11 cellular contexts compared by ENCODE assay signal in the genomic region with DNA sequence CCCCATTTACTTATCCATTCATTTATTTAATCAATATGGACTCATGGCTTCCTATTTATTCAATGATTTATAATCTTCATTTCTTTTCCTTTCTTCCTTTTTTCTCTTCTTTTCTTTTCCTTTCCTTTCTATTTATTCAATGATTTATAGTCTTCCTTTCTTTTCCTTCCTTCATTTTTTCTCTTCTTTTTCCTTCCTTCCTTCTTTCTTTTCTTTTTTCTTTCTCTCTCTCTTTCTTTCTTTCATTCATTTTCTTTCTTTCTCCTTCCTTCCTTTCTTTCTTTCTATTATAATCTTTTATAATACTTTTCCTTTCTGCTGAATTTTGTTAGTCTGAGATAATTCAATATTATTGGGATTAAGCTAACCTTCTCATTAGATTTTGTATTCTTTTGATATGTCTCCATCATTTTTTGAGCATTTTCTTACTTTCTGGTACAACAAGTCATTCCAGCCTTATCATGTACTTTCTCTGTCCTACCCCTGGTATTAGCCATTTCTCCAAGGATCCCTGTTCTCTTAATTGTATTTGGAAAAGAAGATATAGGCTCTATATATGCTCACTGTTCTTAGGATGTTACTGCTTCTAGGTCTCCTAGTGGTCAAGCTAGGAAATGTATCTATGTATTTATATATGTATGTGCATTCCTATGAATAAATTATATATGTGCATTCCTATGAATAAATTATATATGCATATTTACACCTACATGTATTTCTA. TPM values are rescaled to one million over a fixed set of nuclear protein-coding genes. Genes with fewer than 3 reads are reported as not detected.
DNase-seq lines count a peak whose midpoint lies in the region; ATAC-seq, FAIRE-seq and TF ChIP-seq lines count a peak whose summit lies in the region.
"Had no signal": no experiment of that assay in that cellular context is flagged by ENCODE, and none has a peak within 500 bp of the region (broad histone marks: within the 10 kb centered on the region; RNA-seq: fewer than 3 reads in every experiment).

No MANE protein-coding gene starts in this region.

- no peaks in the 10 kb centered on the region for H3K9me2 ChIP-seq in MM.1S (replicated peaks; ENCODE audit: insufficient read depth, low read length)

- H3K27ac Mint-ChIP-seq in progenitor cell of endocrine pancreas (no peak overlapping the region), Calu3 (ENCODE audit: unreplicated experiment) (no peak overlapping the region)

- no peak overlapping the region for H3K27ac ChIP-seq in MM.1S (ENCODE audit: low read length)
- H3K27ac ChIP-seq in K562 (ENCODE audit: extremely low read depth, low read depth, low read length), result no peak overlapping the region
- no peak overlapping the region for H3K27ac ChIP-seq in aorta (ENCODE audit: low read depth in 1 of 2, low read length in 2 of 2)
- H3K27ac ChIP-seq: lower lobe of right lung had no signal

- H3K4me3 Mint-ChIP-seq in progenitor cell of endocrine pancreas (ENCODE audit: low read depth) (no peak overlapping the region), Calu3 (ENCODE audit: low read depth, unreplicated experiment) (no peak overlapping the region)

- TF ChIP-seq RAD21 in K562 (CRISPR knock-in tag; conservative IDR thresholded peaks at IDR 0.05 in 1 of 2, IDR thresholded peaks at IDR 0.05 in 1 of 2), result no peak

- in situ Hi-C loops in K562 (cut with MboI), result no loop called here

- peak; percentile 27; the same call in 1 of the 3 replicates for TF ChIP-seq CTCF in GM12872 (IDR thresholded peaks at IDR 0.05; ENCODE audit: insufficient read depth, low read depth, low read length)
- TF ChIP-seq CTCF in MM.1S (IDR thresholded peaks at IDR 0.05; ENCODE audit: low read length), result peak; percentile 41
- peak in 2 of 3 experiments; percentile 15 to 48; a peak in 2 of 6 replicates for TF ChIP-seq CTCF in K562 (IDR thresholded peaks at IDR 0.05 in 2 of 3, conservative IDR thresholded peaks at IDR 0.05 in 1 of 3; ENCODE audit: insufficient read depth in 2 of 3, low read depth in 1 of 3, low read length in 3 of 3)
- TF ChIP-seq CTCF in progenitor cell of endocrine pancreas (IDR thresholded peaks at IDR 0.05; ENCODE audit: unreplicated experiment), result peak; percentile 57
- no peak for TF ChIP-seq CTCF in Calu3 (IDR thresholded peaks at IDR 0.05; ENCODE audit: unreplicated experiment)

- intact Hi-C loops in K562 (cut with micrococcal nuclease) (no loop called here), aorta (cut with DNase I) (no loop called here), Calu3 (cut with micrococcal nuclease; ENCODE audit: unreplicated experiment) (no loop called here)

- ATAC-seq in K562 (peak; percentile 68; the same call in 2 of the 3 replicates), GM18870 (IDR thresholded peaks at IDR 0.05; ENCODE audit: unreplicated experiment) (no peak), aorta (ENCODE audit: low FRiP score) (no peak)
- ATAC-seq: lower lobe of right lung, right cardiac atrium had no signal

- no TSS peak for BruUV-seq in K562 (replicated peaks; lab: Mats Ljungman, UMichigan)
- no TSS peak for BruUV-seq in Calu3 (replicated peaks; lab: Mats Ljungman, UMichigan)

- H3K9me1 ChIP-seq in K562 (ENCODE audit: control insufficient read depth, insufficient read depth, low read length), result no peaks in the 10 kb centered on the region

- no peak overlapping the region for H3K9ac ChIP-seq in MM.1S (ENCODE audit: low read length)
- no peak overlapping the region for H3K9ac ChIP-seq in K562 (ENCODE audit: insufficient read depth in 1 of 2, low read depth in 2 of 2, low read length in 2 of 2)

- DNase-seq in MM.1S (peak; percentile 19), K562 (ENCODE audit: extremely low read depth in 1 of 4, low spot score in 3 of 4) (no peak), progenitor cell of endocrine pancreas (ENCODE audit: low spot score, unreplicated experiment) (no peak), aorta (no peak), Calu3 (no peak)
- DNase-seq: activated CD8-positive, alpha-beta memory T cell treated with anti-CD3 and anti-CD28 coated beads, Interleukin-2, amount 50 U/mL, for 4 hours; foreskin melanocyte; lower lobe of right lung; right cardiac atrium had no signal

- H3K36me3 Mint-ChIP-seq in progenitor cell of endocrine pancreas (ENCODE audit: insufficient read depth) (peaks cover 4% of the 10 kb centered on the region), Calu3 (ENCODE audit: insufficient read depth, unreplicated experiment) (no peaks in the 10 kb centered on the region)

- no peaks in the 10 kb centered on the region for H3K36me3 ChIP-seq in MM.1S (replicated peaks; ENCODE audit: insufficient read depth, low read length)
- no peaks in the 10 kb centered on the region for H3K36me3 ChIP-seq in K562 (ENCODE audit: control insufficient read depth, insufficient read depth, low read length)
- H3K36me3 ChIP-seq in aorta (ENCODE audit: control insufficient read depth in 1 of 2, insufficient read depth in 2 of 2, low read length in 1 of 2), result no peaks in the 10 kb centered on the region
- H3K36me3 ChIP-seq: lower lobe of right lung had no signal

- TF ChIP-seq EP300 in K562 (IDR thresholded peaks at IDR 0.05; ENCODE audit: low read length), result no peak

- no peak for FAIRE-seq in K562 (lab: Jason Lieb, UNC)

- no peak overlapping the region for H3K4me3 ChIP-seq in MM.1S (ENCODE audit: low read length)
- H3K4me3 ChIP-seq in K562, result no peak overlapping the region
- H3K4me3 ChIP-seq in aorta (ENCODE audit: low read length in 2 of 2), result no peak overlapping the region
- H3K4me3 ChIP-seq: lower lobe of right lung had no signal

- H3K9me3 Mint-ChIP-seq in progenitor cell of endocrine pancreas (ENCODE audit: low read depth) (peaks cover 9% of the 10 kb centered on the region), Calu3 (ENCODE audit: low read depth, unreplicated experiment) (peaks cover 5% of the 10 kb centered on the region)

- no peaks in the 10 kb centered on the region for H3K27me3 ChIP-seq in MM.1S (replicated peaks; ENCODE audit: insufficient read depth, low read length)
- no peaks in the 10 kb centered on the region for H3K27me3 ChIP-seq in K562 (ENCODE audit: control insufficient read depth in 2 of 2, insufficient read depth in 2 of 2, low read length in 2 of 2)
- peaks cover 0 to 3% of the 10 kb centered on the region in 2 donors for H3K27me3 ChIP-seq in aorta (ENCODE audit: control insufficient read depth in 1 of 2, insufficient read depth in 2 of 2, low read length in 1 of 2)

- H2AFZ ChIP-seq in MM.1S (ENCODE audit: low read length) (no peak overlapping the region), K562 (ENCODE audit: low read depth, low read length) (no peak overlapping the region)

- H3K9me3 ChIP-seq in MM.1S (replicated peaks; ENCODE audit: insufficient read depth, low read length), result no peaks in the 10 kb centered on the region
- H3K9me3 ChIP-seq in K562 (replicated peaks; ENCODE audit: control insufficient read depth, insufficient read depth, low read depth, low read length), result no peaks in the 10 kb centered on the region
- H3K9me3 ChIP-seq in aorta (ENCODE audit: control insufficient read depth, low read length), result peaks cover 1% of the 10 kb centered on the region
- H3K9me3 ChIP-seq: lower lobe of right lung had no signal

- H4K20me1 ChIP-seq in MM.1S (ENCODE audit: insufficient read depth, low read length) (no peaks in the 10 kb centered on the region), K562 (replicated peaks; ENCODE audit: control insufficient read depth, insufficient read depth, low read length) (no peaks in the 10 kb centered on the region)

- no peak for TF ChIP-seq POLR2A in K562 (conservative IDR thresholded peaks at IDR 0.05)

- no peak overlapping the region for H3K4me2 ChIP-seq in MM.1S (ENCODE audit: low read depth, low read length)
- H3K4me2 ChIP-seq in K562 (ENCODE audit: insufficient read depth, low read length), result no peak overlapping the region

- H3K4me1 ChIP-seq in MM.1S (ENCODE audit: low read length), result no peaks in the 10 kb centered on the region
- H3K4me1 ChIP-seq in K562 (replicated peaks in 1 of 2; ENCODE audit: control insufficient read depth in 2 of 2, insufficient read depth in 2 of 2, low read length in 2 of 2), result no peaks in the 10 kb centered on the region
- no peaks in the 10 kb centered on the region for H3K4me1 ChIP-seq in aorta (ENCODE audit: control insufficient read depth in 1 of 2, insufficient read depth in 2 of 2, low read length in 2 of 2)
- H3K4me1 ChIP-seq: lower lobe of right lung had no signal

- POLR2A ChIA-PET in K562 (lab: Yijun Ruan, JAX), result no interaction called here

- H3K27me3 Mint-ChIP-seq in progenitor cell of endocrine pancreas (peaks cover 58% of the 10 kb centered on the region), Calu3 (ENCODE audit: unreplicated experiment) (peaks cover 86% of the 10 kb centered on the region)

- H3F3A ChIP-seq in MM.1S (ENCODE audit: insufficient read depth, low read length), result no peaks in the 10 kb centered on the region

- CTCF ChIA-PET in K562 (lab: Yijun Ruan, JAX; ENCODE audit: low intra/inter-chr PET ratio), result interaction anchor here (0.6 kb wide), 1 partner anchor 43 kb away, joined by 3 read pairs; no protein-coding TSS in a partner anchor
- CTCF ChIA-PET in Calu3 (lab: Charles Lee), result interaction anchor here (0.9 kb wide), 1 partner anchor 195 kb away, joined by 4 read pairs; no protein-coding TSS in a partner anchor

- no peaks in the 10 kb centered on the region for H3K4me1 Mint-ChIP-seq in progenitor cell of endocrine pancreas (ENCODE audit: low read depth)
- no peaks in the 10 kb centered on the region for H3K4me1 Mint-ChIP-seq in Calu3 (ENCODE audit: low read depth, unreplicated experiment)

- H3K79me2 ChIP-seq in MM.1S (ENCODE audit: low read length) (no peaks in the 10 kb centered on the region), K562 (ENCODE audit: control insufficient read depth, insufficient read depth, low read length) (no peaks in the 10 kb centered on the region)

RNA-seq across cellular contexts. Expression of gene LACRT, which starts 12.1 kb away (rescaled TPM):
- not detected in 2 replicates for total RNA-seq in K562 (2011; cell fraction: chromatin; rRNA removed; ENCODE audit: low replicate concordance)
- not detected in 2 replicates for total RNA-seq in K562 (2011; cell fraction: nucleolus; rRNA removed)
- total RNA-seq in K562 (2011; cell fraction: nucleoplasm; rRNA removed), result not detected in 2 replicates
- total RNA-seq in K562 (2014; rRNA removed), result not detected in 2 replicates
- not detected in 2 replicates for total RNA-seq in K562 (2014; rRNA removed; fragmentation: Illumina TruSeq; extraction: Trizol)
- total RNA-seq in K562 (2015; rRNA removed; fragmentation: Illumina TruSeq; extraction: Trizol), result not detected in 2 replicates
- total RNA-seq in K562 (2021), result not detected in 2 replicates
- polyA plus RNA-seq in K562 (2011; rRNA removed), result not detected in 2 replicates
- not detected in 2 replicates for polyA plus RNA-seq in K562 (2011; cell fraction: cytosol; rRNA removed)
- polyA plus RNA-seq in K562 (2011; cell fraction: nucleus; rRNA removed), result not detected in 2 replicates
- not detected in 2 replicates for polyA plus RNA-seq in K562 (2012)
- polyA plus RNA-seq in K562 (2014; fragmentation: Illumina TruSeq; extraction: Trizol), result not detected in 2 replicates
- not detected for polyA plus RNA-seq in K562 (2014; fragmentation: Nextera tagmentation; extraction: Ambion mirVana)
- polyA plus RNA-seq in K562 (2014; rRNA removed), result not detected in 2 replicates
- polyA minus RNA-seq in K562 (2011; rRNA and poly(A)+ RNA removed), result not detected in 2 replicates
- not detected in 2 replicates for polyA minus RNA-seq in K562 (2011; cell fraction: cytosol; rRNA and poly(A)+ RNA removed)
- polyA minus RNA-seq in K562 (2011; cell fraction: nucleus; rRNA and poly(A)+ RNA removed), result not detected in 2 replicates
- total RNA-seq in progenitor cell of endocrine pancreas, result not detected in 2 replicates
- not detected for total RNA-seq in aorta
- not detected for polyA plus RNA-seq in aorta
- not detected in 2 replicates for total RNA-seq in Calu3 (2022)
- total RNA-seq: lower lobe of right lung, right cardiac atrium had no signal
- polyA plus RNA-seq: right cardiac atrium had no signal

RNA-seq across cellular contexts. Expression of gene DCD, which starts 25.5 kb away (rescaled TPM):
- total RNA-seq in K562 (2011; cell fraction: chromatin; rRNA removed; ENCODE audit: low replicate concordance), result not detected in 2 replicates
- total RNA-seq in K562 (2011; cell fraction: nucleolus; rRNA removed), result not detected in 2 replicates
- not detected in 2 replicates for total RNA-seq in K562 (2011; cell fraction: nucleoplasm; rRNA removed)
- total RNA-seq in K562 (2014; rRNA removed) (not detected in 2 replicates), K562 (2014; rRNA removed; fragmentation: Illumina TruSeq; extraction: Trizol) (not detected in 2 replicates), K562 (2015; rRNA removed; fragmentation: Illumina TruSeq; extraction: Trizol) (not detected in 2 replicates), K562 (2021) (not detected in 2 replicates), progenitor cell of endocrine pancreas (not detected in 2 replicates), aorta (not detected), Calu3 (2022) (not detected in 2 replicates)
- polyA plus RNA-seq in K562 (2011; rRNA removed) (not detected in 2 replicates), K562 (2014; fragmentation: Illumina TruSeq; extraction: Trizol) (not detected in 2 replicates), K562 (2014; fragmentation: Nextera tagmentation; extraction: Ambion mirVana) (not detected), K562 (2014; rRNA removed) (not detected in 2 replicates), aorta (not detected)
- not detected in 2 replicates for polyA plus RNA-seq in K562 (2011; cell fraction: cytosol; rRNA removed)
- not detected in 2 replicates for polyA plus RNA-seq in K562 (2011; cell fraction: nucleus; rRNA removed)
- polyA plus RNA-seq in K562 (2012), result not detected in 2 replicates
- polyA minus RNA-seq in K562 (2011; rRNA and poly(A)+ RNA removed), result not detected in 2 replicates
- not detected in 2 replicates for polyA minus RNA-seq in K562 (2011; cell fraction: cytosol; rRNA and poly(A)+ RNA removed)
- polyA minus RNA-seq in K562 (2011; cell fraction: nucleus; rRNA and poly(A)+ RNA removed), result not detected in 2 replicates
- total RNA-seq: lower lobe of right lung, right cardiac atrium had no signal
- polyA plus RNA-seq: right cardiac atrium had no signal

RNA-seq across cellular contexts. Expression of gene PPP1R1A, which starts 34.2 kb away (rescaled TPM):
- not detected in 2 replicates for total RNA-seq in K562 (2011; cell fraction: chromatin; rRNA removed; ENCODE audit: low replicate concordance)
- total RNA-seq in K562 (2011; cell fraction: nucleolus; rRNA removed), result not detected in 2 replicates
- not detected in 2 replicates for total RNA-seq in K562 (2011; cell fraction: nucleoplasm; rRNA removed)
- total RNA-seq in K562 (2014; rRNA removed) (not detected in 2 replicates), K562 (2014; rRNA removed; fragmentation: Illumina TruSeq; extraction: Trizol) (not detected in 2 replicates), K562 (2015; rRNA removed; fragmentation: Illumina TruSeq; extraction: Trizol) (not detected in 2 replicates), K562 (2021) (not detected in 2 replicates), progenitor cell of endocrine pancreas (22.1 and 22.3 TPM in 2 replicates), aorta (10 to 100 TPM in 1 of 2 donors, 1 to 10 TPM in 1; 9.0 to 13.6 TPM), Calu3 (2022) (0.26 TPM in 1 of 2 replicates, not detected in the other)
- polyA plus RNA-seq in K562 (2011; rRNA removed) (not detected in 2 replicates), K562 (2014; fragmentation: Illumina TruSeq; extraction: Trizol) (not detected in 2 replicates), K562 (2014; fragmentation: Nextera tagmentation; extraction: Ambion mirVana) (not detected), K562 (2014; rRNA removed) (not detected in 2 replicates), aorta (10 to 100 TPM in 1 of 2 donors, 1 to 10 TPM in 1; 4.7 to 15.8 TPM)
- polyA plus RNA-seq in K562 (2011; cell fraction: cytosol; rRNA removed), result not detected in 2 replicates
- polyA plus RNA-seq in K562 (2011; cell fraction: nucleus; rRNA removed), result not detected in 2 replicates
- polyA plus RNA-seq in K562 (2012), result 0.07 TPM in 1 of 2 replicates, not detected in the other
- not detected in 2 replicates for polyA minus RNA-seq in K562 (2011; rRNA and poly(A)+ RNA removed)
- not detected in 2 replicates for polyA minus RNA-seq in K562 (2011; cell fraction: cytosol; rRNA and poly(A)+ RNA removed)
- polyA minus RNA-seq in K562 (2011; cell fraction: nucleus; rRNA and poly(A)+ RNA removed), result not detected in 2 replicates
- total RNA-seq: lower lobe of right lung had no signal
